Comparison of ENCODE assay signal across 8 cellular contexts in the genomic region with DNA sequence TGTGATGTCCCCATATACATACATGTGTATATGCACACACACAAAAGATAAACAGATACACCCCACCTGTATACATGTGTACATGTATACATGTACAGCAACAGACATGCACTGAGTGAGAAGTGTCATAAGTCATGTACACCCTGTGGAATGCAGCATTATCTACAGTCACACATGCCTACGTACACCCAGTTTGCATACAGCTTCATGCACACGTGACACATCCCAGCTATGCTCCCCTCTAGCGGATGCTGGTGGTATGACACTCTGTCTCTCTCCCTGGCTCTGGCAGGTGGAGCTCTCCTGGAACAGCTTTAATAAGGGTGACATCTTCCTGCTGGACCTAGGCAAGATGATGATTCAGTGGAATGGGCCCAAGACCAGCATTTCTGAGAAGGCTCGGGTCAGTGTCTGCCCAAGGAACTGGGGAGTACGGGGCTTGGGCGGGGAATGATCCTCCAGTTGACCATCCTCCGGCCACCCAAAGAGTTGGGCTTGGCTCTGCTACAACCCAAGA.
A peak's percentile ranks its signal among the peaks of the same experiment; 100 is the strongest.
DNase-seq lines count a peak whose midpoint lies in the region; ATAC-seq and TF ChIP-seq lines count a peak whose summit lies in the region.

No MANE protein-coding gene starts in this region.

- no peak overlapping the region for H3K4me3 ChIP-seq in coronary artery

- DNase-seq in AG20443 (ENCODE audit: low spot score) (peak; percentile 76), NCI-H524 (lab: John Stamatoyannopoulos, UW) (peak; percentile 45 to 76), coronary artery (ENCODE audit: low spot score) (no peak), medulla oblongata (ENCODE audit: extremely low spot score) (peak; percentile 56)
- peak; percentile 68 to 86 for DNase-seq in activated CD4-positive, alpha-beta T cell treated with anti-CD3 and anti-CD28 coated beads for 4 hours
- DNase-seq in stimulated activated CD8-positive, alpha-beta memory T cell treated with anti-CD3 and anti-CD28 coated beads, Interleukin-15, amount 100 ng/mL, for 24 hours (ENCODE audit: low read depth), result peak; percentile 67

- ATAC-seq in GM18870 (IDR thresholded peaks at IDR 0.05; ENCODE audit: unreplicated experiment) (peak; percentile 69), HG03103 (IDR thresholded peaks at IDR 0.05; ENCODE audit: low read depth, unreplicated experiment) (peak; percentile 42)

- peak overlapping the region in 1 of 2 donors; percentile 98 for H3K27ac ChIP-seq in coronary artery

- peak; percentile 81 for TF ChIP-seq CTCF in coronary artery (IDR thresholded peaks at IDR 0.05)
